Comparison of ENCODE assay signal across 16 cellular contexts in the genomic region with DNA sequence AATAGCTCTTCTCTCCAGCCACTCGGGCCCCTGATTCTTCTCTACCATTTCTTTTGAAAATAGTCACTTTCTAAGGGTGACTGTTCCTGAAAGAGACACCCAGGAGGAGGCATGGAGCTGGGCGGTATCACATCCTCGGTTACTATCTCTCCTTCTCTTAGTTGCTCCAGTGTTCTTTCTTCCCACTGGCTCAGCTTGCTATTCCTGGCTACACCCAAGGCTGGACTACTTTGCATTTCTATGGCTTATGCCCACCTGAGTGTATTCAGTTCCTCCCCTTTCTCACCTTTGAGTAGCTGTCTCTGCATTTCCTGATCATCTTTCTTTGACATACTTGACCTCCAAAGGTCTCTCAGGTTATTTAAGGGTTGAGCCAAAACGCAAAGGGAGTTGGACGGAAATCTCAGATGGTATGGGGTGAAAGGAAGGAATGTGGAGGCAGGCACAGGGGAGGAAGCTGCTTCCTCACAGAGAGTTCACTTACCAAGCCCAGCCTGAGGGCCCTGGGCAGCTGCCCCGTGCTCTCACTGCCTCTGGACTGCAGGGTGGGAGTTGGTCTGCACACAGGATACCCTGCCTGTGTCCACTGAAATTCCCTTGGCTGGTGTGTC.
"Had no signal": no experiment of that assay in that cellular context is flagged by ENCODE, and none has a peak within 500 bp of the region (broad histone marks: within the 10 kb centered on the region; RNA-seq: fewer than 3 reads in every experiment).

No MANE protein-coding gene starts in this region.

- H3K4me3 ChIP-seq: cardiac muscle cell, tibial artery had no signal

- H3K9me3 ChIP-seq: tibial artery had no signal

- ATAC-seq: activated CD8-positive, alpha-beta T cell treated with anti-CD3 and anti-CD28 coated beads for 36 hours; activated T-helper 17 cell treated with anti-CD3 and anti-CD28 coated beads, Interleukin-2, amount 50 U/mL, for 72 hours; effector memory CD8-positive, alpha-beta T cell; natural killer cell had no signal

- DNase-seq: activated B cell treated with CpG ODN at 0.5 μM for 24 hours; activated CD4-positive, alpha-beta T cell treated with anti-CD3 and anti-CD28 coated beads for 48 hours; activated CD8-positive, alpha-beta T cell treated with anti-CD3 and anti-CD28 coated beads for 36 hours; activated naive CD4-positive, alpha-beta T cell; activated naive CD8-positive, alpha-beta T cell treated with anti-CD3 and anti-CD28 coated beads for 36 hours; activated T-cell treated with anti-CD3 and anti-CD28 coated beads, Interleukin-2, amount 50 U/mL, for 1 hour; amniotic stem cell; effector memory CD8-positive, alpha-beta T cell; immature natural killer cell; natural killer cell; occipital lobe; retina; stimulated activated naive CD4-positive, alpha-beta T cell; tibial artery had no signal

- H3K27me3 ChIP-seq: cardiac muscle cell, tibial artery had no signal

- H3K36me3 ChIP-seq: cardiac muscle cell, tibial artery had no signal

- H3K27ac ChIP-seq: cardiac muscle cell, tibial artery had no signal
